1 cellular context compared by ENCODE assay signal in the genomic region with DNA sequence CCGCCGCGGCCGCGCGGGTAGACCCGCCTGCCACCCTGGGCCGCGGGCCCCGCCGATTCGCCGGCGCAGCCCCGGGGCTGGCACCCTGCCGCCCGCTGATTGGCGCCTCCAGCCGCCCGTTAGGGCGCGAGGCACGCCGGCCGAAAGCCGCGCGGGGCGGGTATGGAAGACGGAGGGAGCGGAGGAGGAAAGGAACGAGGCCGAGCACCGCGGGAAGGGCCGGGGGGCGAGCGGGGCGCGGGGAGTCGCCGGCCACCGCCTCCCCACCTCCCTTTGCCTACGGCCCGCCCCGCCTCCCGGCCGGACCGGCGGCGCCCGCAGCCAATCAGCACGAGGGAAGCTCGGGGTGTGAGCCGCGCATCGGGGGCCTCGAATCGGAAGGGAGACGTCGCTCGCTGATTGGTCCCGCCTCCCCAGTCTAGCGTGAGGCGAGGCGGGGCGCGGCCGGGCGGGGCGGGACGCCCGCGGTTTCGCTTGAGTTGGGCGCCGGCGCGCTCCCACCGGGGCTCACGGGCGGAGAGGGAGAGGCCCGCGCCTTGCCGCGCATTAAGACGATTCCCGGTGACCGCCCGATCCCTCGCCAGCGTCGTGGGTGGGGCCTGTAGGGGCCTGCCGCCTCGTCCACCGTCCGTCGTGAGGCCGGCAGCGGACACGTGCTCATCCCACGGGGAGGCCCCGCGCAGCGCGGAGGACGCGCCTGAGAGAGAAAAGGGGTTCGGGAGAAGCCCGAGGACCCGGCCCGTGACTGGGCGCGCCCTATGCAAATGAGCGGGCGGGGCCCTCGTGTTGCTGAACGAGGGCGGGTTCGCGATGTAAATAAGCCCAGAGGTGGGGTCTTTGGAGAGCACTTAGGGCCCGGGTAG.
A peak's percentile ranks its signal among the peaks of the same experiment; 100 is the strongest.
TF ChIP-seq lines count a peak whose summit lies in the region.

No MANE protein-coding gene starts in this region.

TF ChIP-seq in K562, 482 proteins besides CTCF, POLR2A, EP300 and RAD21 (continued from another document and continues in another):
- TF ChIP-seq, protein P1, sequence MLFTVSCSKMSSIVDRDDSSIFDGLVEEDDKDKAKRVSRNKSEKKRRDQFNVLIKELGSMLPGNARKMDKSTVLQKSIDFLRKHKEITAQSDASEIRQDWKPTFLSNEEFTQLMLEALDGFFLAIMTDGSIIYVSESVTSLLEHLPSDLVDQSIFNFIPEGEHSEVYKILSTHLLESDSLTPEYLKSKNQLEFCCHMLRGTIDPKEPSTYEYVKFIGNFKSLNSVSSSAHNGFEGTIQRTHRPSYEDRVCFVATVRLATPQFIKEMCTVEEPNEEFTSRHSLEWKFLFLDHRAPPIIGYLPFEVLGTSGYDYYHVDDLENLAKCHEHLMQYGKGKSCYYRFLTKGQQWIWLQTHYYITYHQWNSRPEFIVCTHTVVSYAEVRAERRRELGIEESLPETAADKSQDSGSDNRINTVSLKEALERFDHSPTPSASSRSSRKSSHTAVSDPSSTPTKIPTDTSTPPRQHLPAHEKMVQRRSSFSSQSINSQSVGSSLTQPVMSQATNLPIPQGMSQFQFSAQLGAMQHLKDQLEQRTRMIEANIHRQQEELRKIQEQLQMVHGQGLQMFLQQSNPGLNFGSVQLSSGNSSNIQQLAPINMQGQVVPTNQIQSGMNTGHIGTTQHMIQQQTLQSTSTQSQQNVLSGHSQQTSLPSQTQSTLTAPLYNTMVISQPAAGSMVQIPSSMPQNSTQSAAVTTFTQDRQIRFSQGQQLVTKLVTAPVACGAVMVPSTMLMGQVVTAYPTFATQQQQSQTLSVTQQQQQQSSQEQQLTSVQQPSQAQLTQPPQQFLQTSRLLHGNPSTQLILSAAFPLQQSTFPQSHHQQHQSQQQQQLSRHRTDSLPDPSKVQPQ (CRISPR knock-in tag; IDR thresholded peaks at IDR 0.05; ENCODE audit: borderline replicate concordance): peak; percentile 72; the same call in 1 of the 2 replicates
- peak; percentile 51; the same call in 1 of the 2 replicates for TF ChIP-seq PHB (CRISPR knock-in tag; IDR thresholded peaks at IDR 0.05)
- TF ChIP-seq, protein P2, sequence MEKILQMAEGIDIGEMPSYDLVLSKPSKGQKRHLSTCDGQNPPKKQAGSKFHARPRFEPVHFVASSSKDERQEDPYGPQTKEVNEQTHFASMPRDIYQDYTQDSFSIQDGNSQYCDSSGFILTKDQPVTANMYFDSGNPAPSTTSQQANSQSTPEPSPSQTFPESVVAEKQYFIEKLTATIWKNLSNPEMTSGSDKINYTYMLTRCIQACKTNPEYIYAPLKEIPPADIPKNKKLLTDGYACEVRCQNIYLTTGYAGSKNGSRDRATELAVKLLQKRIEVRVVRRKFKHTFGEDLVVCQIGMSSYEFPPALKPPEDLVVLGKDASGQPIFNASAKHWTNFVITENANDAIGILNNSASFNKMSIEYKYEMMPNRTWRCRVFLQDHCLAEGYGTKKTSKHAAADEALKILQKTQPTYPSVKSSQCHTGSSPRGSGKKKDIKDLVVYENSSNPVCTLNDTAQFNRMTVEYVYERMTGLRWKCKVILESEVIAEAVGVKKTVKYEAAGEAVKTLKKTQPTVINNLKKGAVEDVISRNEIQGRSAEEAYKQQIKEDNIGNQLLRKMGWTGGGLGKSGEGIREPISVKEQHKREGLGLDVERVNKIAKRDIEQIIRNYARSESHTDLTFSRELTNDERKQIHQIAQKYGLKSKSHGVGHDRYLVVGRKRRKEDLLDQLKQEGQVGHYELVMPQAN (IDR thresholded peaks at IDR 0.05; ENCODE audit: borderline replicate concordance): peak; percentile 75; the same call in 1 of the 2 replicates
- TF ChIP-seq ERF (CRISPR knock-in tag; IDR thresholded peaks at IDR 0.05): peak; percentile 85
- 0 out of 2 replicates have a peak, but pooled peaks have one; percentile 38 for TF ChIP-seq SAFB (IDR thresholded peaks at IDR 0.05; ENCODE audit: borderline replicate concordance, low read depth, low read length)
- TF ChIP-seq HMGN3 (IDR thresholded peaks at IDR 0.05; ENCODE audit: borderline replicate concordance, extremely low read depth, insufficient read length, low read depth, low read length): peak; percentile 17
- TF ChIP-seq, protein P3, sequence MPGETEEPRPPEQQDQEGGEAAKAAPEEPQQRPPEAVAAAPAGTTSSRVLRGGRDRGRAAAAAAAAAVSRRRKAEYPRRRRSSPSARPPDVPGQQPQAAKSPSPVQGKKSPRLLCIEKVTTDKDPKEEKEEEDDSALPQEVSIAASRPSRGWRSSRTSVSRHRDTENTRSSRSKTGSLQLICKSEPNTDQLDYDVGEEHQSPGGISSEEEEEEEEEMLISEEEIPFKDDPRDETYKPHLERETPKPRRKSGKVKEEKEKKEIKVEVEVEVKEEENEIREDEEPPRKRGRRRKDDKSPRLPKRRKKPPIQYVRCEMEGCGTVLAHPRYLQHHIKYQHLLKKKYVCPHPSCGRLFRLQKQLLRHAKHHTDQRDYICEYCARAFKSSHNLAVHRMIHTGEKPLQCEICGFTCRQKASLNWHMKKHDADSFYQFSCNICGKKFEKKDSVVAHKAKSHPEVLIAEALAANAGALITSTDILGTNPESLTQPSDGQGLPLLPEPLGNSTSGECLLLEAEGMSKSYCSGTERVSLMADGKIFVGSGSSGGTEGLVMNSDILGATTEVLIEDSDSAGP (CRISPR knock-in tag; IDR thresholded peaks at IDR 0.05): no peak
- TF ChIP-seq, protein P4, sequence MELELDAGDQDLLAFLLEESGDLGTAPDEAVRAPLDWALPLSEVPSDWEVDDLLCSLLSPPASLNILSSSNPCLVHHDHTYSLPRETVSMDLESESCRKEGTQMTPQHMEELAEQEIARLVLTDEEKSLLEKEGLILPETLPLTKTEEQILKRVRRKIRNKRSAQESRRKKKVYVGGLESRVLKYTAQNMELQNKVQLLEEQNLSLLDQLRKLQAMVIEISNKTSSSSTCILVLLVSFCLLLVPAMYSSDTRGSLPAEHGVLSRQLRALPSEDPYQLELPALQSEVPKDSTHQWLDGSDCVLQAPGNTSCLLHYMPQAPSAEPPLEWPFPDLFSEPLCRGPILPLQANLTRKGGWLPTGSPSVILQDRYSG (tag; conservative IDR thresholded peaks at IDR 0.05; ENCODE audit: low read depth): no peak
- TF ChIP-seq NR3C1 (CRISPR knock-in tag; IDR thresholded peaks at IDR 0.05): peak; percentile 72; the same call in 1 of the 2 replicates
- TF ChIP-seq, protein P5, sequence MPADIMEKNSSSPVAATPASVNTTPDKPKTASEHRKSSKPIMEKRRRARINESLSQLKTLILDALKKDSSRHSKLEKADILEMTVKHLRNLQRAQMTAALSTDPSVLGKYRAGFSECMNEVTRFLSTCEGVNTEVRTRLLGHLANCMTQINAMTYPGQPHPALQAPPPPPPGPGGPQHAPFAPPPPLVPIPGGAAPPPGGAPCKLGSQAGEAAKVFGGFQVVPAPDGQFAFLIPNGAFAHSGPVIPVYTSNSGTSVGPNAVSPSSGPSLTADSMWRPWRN (IDR thresholded peaks at IDR 0.05; ENCODE audit: low read depth): peak; percentile 15; the same call in 1 of the 2 replicates
- TF ChIP-seq SREBF1 (IDR thresholded peaks at IDR 0.05; ENCODE audit: borderline replicate concordance, low read depth, low read length): no peak
- peak; percentile 79 to 81 for TF ChIP-seq NRF1 (conservative IDR thresholded peaks at IDR 0.05 in 1 of 2, IDR thresholded peaks at IDR 0.05 in 1 of 2)
- peak; percentile 81 for TF ChIP-seq ZNF431 (CRISPR knock-in tag; IDR thresholded peaks at IDR 0.05)
- no peak for TF ChIP-seq MCM7 (IDR thresholded peaks at IDR 0.05)
- TF ChIP-seq SAFB2 (IDR thresholded peaks at IDR 0.05; ENCODE audit: borderline replicate concordance, low read depth, low read length, severe bottlenecking): no peak
- peak; percentile 69; the same call in 1 of the 2 replicates for TF ChIP-seq KLF1 (tag; IDR thresholded peaks at IDR 0.05)
- no peak for TF ChIP-seq TRIM24 (IDR thresholded peaks at IDR 0.05)
- peak; percentile 86; the same call in 1 of the 2 replicates for TF ChIP-seq ZNF232 (CRISPR knock-in tag; IDR thresholded peaks at IDR 0.05)
- TF ChIP-seq, protein P6, sequence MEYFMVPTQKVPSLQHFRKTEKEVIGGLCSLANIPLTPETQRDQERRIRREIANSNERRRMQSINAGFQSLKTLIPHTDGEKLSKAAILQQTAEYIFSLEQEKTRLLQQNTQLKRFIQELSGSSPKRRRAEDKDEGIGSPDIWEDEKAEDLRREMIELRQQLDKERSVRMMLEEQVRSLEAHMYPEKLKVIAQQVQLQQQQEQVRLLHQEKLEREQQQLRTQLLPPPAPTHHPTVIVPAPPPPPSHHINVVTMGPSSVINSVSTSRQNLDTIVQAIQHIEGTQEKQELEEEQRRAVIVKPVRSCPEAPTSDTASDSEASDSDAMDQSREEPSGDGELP (CRISPR knock-in tag; IDR thresholded peaks at IDR 0.05; ENCODE audit: borderline replicate concordance): peak; percentile 67
- no peak for TF ChIP-seq ZNF586 (CRISPR knock-in tag; conservative IDR thresholded peaks at IDR 0.05)
- no peak for TF ChIP-seq SIRT6 (IDR thresholded peaks at IDR 0.05; ENCODE audit: low read depth, low read length)
- peak; percentile 68 for TF ChIP-seq SUPT5H (IDR thresholded peaks at IDR 0.05)
- TF ChIP-seq RFX7 (CRISPR knock-in tag; IDR thresholded peaks at IDR 0.05): no peak
- no peak for TF ChIP-seq MYBL2 (IDR thresholded peaks at IDR 0.05; ENCODE audit: low read depth)
- no peak for TF ChIP-seq MYBL2 (CRISPR knock-in tag; IDR thresholded peaks at IDR 0.05; ENCODE audit: borderline replicate concordance)
- TF ChIP-seq ELF2 (CRISPR knock-in tag; IDR thresholded peaks at IDR 0.05): 0 out of 2 replicates have a peak, but pooled peaks have one; percentile 43
- TF ChIP-seq, protein P7, sequence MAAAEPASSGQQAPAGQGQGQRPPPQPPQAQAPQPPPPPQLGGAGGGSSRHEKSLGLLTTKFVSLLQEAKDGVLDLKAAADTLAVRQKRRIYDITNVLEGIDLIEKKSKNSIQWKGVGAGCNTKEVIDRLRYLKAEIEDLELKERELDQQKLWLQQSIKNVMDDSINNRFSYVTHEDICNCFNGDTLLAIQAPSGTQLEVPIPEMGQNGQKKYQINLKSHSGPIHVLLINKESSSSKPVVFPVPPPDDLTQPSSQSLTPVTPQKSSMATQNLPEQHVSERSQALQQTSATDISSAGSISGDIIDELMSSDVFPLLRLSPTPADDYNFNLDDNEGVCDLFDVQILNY (CRISPR knock-in tag; IDR thresholded peaks at IDR 0.05): no peak
- peak; percentile 99 for TF ChIP-seq L3MBTL2 (IDR thresholded peaks at IDR 0.05)
- peak; percentile 38; the same call in 1 of the 2 replicates for TF ChIP-seq CREM (IDR thresholded peaks at IDR 0.05; ENCODE audit: low read depth)
- TF ChIP-seq, protein P8, sequence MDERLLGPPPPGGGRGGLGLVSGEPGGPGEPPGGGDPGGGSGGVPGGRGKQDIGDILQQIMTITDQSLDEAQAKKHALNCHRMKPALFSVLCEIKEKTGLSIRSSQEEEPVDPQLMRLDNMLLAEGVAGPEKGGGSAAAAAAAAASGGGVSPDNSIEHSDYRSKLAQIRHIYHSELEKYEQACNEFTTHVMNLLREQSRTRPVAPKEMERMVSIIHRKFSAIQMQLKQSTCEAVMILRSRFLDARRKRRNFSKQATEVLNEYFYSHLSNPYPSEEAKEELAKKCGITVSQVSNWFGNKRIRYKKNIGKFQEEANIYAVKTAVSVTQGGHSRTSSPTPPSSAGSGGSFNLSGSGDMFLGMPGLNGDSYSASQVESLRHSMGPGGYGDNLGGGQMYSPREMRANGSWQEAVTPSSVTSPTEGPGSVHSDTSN (CRISPR knock-in tag; IDR thresholded peaks at IDR 0.05; ENCODE audit: low read depth): peak; percentile 40; the same call in 1 of the 2 replicates
- TF ChIP-seq, protein P8 (tag; conservative IDR thresholded peaks at IDR 0.05; ENCODE audit: low read depth): no peak
- no peak for TF ChIP-seq XRCC4 (IDR thresholded peaks at IDR 0.05; ENCODE audit: extremely low read depth, insufficient read depth, insufficient read length)
- TF ChIP-seq, protein P9, sequence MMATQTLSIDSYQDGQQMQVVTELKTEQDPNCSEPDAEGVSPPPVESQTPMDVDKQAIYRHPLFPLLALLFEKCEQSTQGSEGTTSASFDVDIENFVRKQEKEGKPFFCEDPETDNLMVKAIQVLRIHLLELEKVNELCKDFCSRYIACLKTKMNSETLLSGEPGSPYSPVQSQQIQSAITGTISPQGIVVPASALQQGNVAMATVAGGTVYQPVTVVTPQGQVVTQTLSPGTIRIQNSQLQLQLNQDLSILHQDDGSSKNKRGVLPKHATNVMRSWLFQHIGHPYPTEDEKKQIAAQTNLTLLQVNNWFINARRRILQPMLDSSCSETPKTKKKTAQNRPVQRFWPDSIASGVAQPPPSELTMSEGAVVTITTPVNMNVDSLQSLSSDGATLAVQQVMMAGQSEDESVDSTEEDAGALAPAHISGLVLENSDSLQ (IDR thresholded peaks at IDR 0.05): peak; percentile 96
- peak; percentile 42; the same call in 1 of the 2 replicates for TF ChIP-seq ESRRA (IDR thresholded peaks at IDR 0.05; ENCODE audit: borderline replicate concordance, low read depth)
- peak; percentile 9; the same call in 1 of the 2 replicates for TF ChIP-seq NCOR1 (IDR thresholded peaks at IDR 0.05)
- TF ChIP-seq EGR1 (conservative IDR thresholded peaks at IDR 0.05): 0 out of 2 replicates have a peak, but pooled peaks have one; percentile 24
